ENCODE assay signal across 21 cellular contexts in the genomic region with DNA sequence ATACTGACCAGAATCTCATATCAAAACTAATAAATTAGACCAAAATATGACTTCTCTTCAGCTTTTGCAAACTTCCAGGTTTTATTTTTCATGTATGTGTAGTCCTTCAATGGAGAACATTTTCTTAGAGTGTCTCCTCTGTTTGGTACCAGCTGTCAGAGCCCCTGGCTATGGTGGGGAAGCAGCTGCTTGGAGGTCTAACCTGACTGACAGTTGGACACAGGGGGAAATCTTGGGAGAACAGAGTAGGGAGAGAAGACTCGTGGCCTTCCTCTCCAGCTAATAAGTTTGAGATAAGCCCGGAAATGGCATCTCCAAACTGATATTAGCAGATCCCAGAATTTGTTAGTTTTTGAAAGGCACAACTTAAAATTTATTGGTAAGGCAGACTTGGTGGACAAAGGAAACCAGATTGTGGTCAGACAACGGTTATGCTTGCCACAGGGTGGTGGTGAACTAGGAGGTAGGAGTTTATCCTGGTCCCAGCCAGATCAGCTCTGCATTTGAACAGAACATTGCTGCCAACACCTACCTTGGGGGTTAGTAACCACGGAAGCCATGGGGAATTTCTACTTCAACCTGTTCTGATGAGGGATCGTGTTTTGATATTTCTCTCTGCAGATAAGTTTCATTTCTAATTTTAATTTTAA. TPM values are rescaled to one million over a fixed set of nuclear protein-coding genes. Genes with fewer than 3 reads are reported as not detected.
"Had no signal": no experiment of that assay in that cellular context is flagged by ENCODE, and none has a peak within 500 bp of the region (broad histone marks: within the 10 kb centered on the region; RNA-seq: fewer than 3 reads in every experiment).

No MANE protein-coding gene starts in this region.

- H3K27me3 ChIP-seq: body of pancreas, ovary, testis, uterus had no signal

- H3K9me3 Mint-ChIP-seq: activated CD4-positive, alpha-beta memory T cell treated with anti-CD3 and anti-CD28 coated beads for 36 hours; activated naive CD8-positive, alpha-beta T cell treated with anti-CD3 and anti-CD28 coated beads, Interleukin-2, amount 50 U/mL, for 24 hours; dendritic cell treated with granulocyte-macrophage colony-stimulating factor and Interleukin-4, amounts not matched to agents 40 ng/mL and 50 ng/mL, for 4 days; mesothelial cell of epicardium; natural killer cell treated with Interleukin-12 subunit alpha and Interleukin-12 subunit beta and Interleukin-15 and Interleukin-18, amount 100 ng/mL, for 72 hours; stimulated activated naive B cell treated with anti-CD40 and anti-IgM and Interleukin-4, amounts not matched to agents 10 μg/mL and 1 μg/mL and 100 μg/mL, for 72 hours had no signal

- H3K4me1 ChIP-seq: body of pancreas, prostate gland, uterus had no signal

- H3K27ac ChIP-seq: body of pancreas, ovary, prostate gland, testis, uterus had no signal

- H3K36me3 ChIP-seq: ovary, prostate gland, uterus had no signal

- DNase-seq: activated CD4-positive, alpha-beta memory T cell treated with anti-CD3 and anti-CD28 coated beads for 36 hours; activated CD4-positive, alpha-beta T cell treated with anti-CD3 and anti-CD28 coated beads for 4 hours; activated CD4-positive, CD25-positive, alpha-beta regulatory T cell; activated gamma-delta T cell; activated naive CD4-positive, alpha-beta T cell treated with anti-CD3 and anti-CD28 coated beads, Interleukin-2, amount 50 U/mL, for 16 hours; activated naive CD8-positive, alpha-beta T cell treated with anti-CD3 and anti-CD28 coated beads, Interleukin-2, amount 50 U/mL, for 24 hours; effector CD4-positive, alpha-beta T cell; kidney; ovary; stimulated activated CD4-positive, alpha-beta T cell treated with anti-CD3 and anti-CD28 coated beads, Interleukin-2, amount 100 ng/mL, for 48 hours; stimulated activated CD8-positive, alpha-beta memory T cell treated with anti-CD3 and anti-CD28 coated beads, Interleukin-4, amount 100 ng/mL, for 48 hours; stimulated activated naive B cell treated with anti-CD40 and anti-IgM and Interleukin-4, amounts not matched to agents 10 μg/mL and 1 μg/mL and 100 μg/mL, for 72 hours; T-helper 17 cell; trophoblast cell; uterus had no signal

- H3K4me1 Mint-ChIP-seq: activated naive CD8-positive, alpha-beta T cell treated with anti-CD3 and anti-CD28 coated beads, Interleukin-2, amount 50 U/mL, for 24 hours; mesothelial cell of epicardium; stimulated activated naive B cell treated with anti-CD40 and anti-IgM and Interleukin-4, amounts not matched to agents 10 μg/mL and 1 μg/mL and 100 μg/mL, for 72 hours; T-helper 17 cell had no signal

- H3K9me3 ChIP-seq: body of pancreas, ovary, prostate gland, testis, uterus had no signal

- H3K4me3 ChIP-seq: body of pancreas, ovary, prostate gland, testis, uterus had no signal

- H3K27ac Mint-ChIP-seq: activated CD4-positive, alpha-beta memory T cell treated with anti-CD3 and anti-CD28 coated beads for 36 hours; activated naive CD8-positive, alpha-beta T cell treated with anti-CD3 and anti-CD28 coated beads, Interleukin-2, amount 50 U/mL, for 24 hours; dendritic cell treated with granulocyte-macrophage colony-stimulating factor and Interleukin-4, amounts not matched to agents 40 ng/mL and 50 ng/mL, for 4 days; mesothelial cell of epicardium; natural killer cell treated with Interleukin-12 subunit alpha and Interleukin-12 subunit beta and Interleukin-15 and Interleukin-18, amount 100 ng/mL, for 72 hours; stimulated activated naive B cell treated with anti-CD40 and anti-IgM and Interleukin-4, amounts not matched to agents 10 μg/mL and 1 μg/mL and 100 μg/mL, for 72 hours; T-helper 17 cell had no signal

- H3K27me3 Mint-ChIP-seq: activated CD4-positive, alpha-beta memory T cell treated with anti-CD3 and anti-CD28 coated beads for 36 hours had no signal

- H3K4me3 Mint-ChIP-seq: activated CD4-positive, alpha-beta memory T cell treated with anti-CD3 and anti-CD28 coated beads for 36 hours; activated naive CD8-positive, alpha-beta T cell treated with anti-CD3 and anti-CD28 coated beads, Interleukin-2, amount 50 U/mL, for 24 hours; dendritic cell treated with granulocyte-macrophage colony-stimulating factor and Interleukin-4, amounts not matched to agents 40 ng/mL and 50 ng/mL, for 4 days; mesothelial cell of epicardium; natural killer cell treated with Interleukin-12 subunit alpha and Interleukin-12 subunit beta and Interleukin-15 and Interleukin-18, amount 100 ng/mL, for 72 hours; stimulated activated naive B cell treated with anti-CD40 and anti-IgM and Interleukin-4, amounts not matched to agents 10 μg/mL and 1 μg/mL and 100 μg/mL, for 72 hours; T-helper 17 cell had no signal

- H3K36me3 Mint-ChIP-seq: activated CD4-positive, alpha-beta memory T cell treated with anti-CD3 and anti-CD28 coated beads for 36 hours; mesothelial cell of epicardium; natural killer cell treated with Interleukin-12 subunit alpha and Interleukin-12 subunit beta and Interleukin-15 and Interleukin-18, amount 100 ng/mL, for 72 hours; stimulated activated naive B cell treated with anti-CD40 and anti-IgM and Interleukin-4, amounts not matched to agents 10 μg/mL and 1 μg/mL and 100 μg/mL, for 72 hours had no signal

RNA-seq across cellular contexts. Expression of a gene that starts 39.2 kb away (rescaled TPM):
- total RNA-seq: natural killer cell treated with Interleukin-12 subunit alpha and Interleukin-12 subunit beta and Interleukin-15 and Interleukin-18, amount 100 ng/mL, for 72 hours had no signal
